In the genomic region with DNA sequence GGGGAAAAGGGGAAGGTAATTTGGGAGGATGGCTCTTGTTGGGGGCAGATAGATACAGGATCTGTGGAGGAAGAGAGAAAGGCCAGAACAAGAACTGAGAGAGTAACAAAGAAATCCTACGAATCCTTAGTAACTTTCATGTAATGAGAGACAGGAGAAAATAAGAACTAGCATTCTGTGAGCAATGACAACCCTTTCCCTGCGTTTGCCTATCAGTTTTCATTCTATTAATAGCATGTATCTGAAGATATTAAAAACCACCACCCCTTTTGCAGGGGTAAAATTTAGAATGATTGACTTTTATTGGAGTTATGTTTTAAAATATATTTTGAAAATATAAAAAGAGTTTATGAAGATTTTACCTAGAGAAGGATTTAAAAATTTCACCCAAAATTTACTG, we compare ENCODE assay signal across 19 cellular contexts.
"Had no signal": no experiment of that assay in that cellular context is flagged by ENCODE, and none has a peak within 500 bp of the region (broad histone marks: within the 10 kb centered on the region; RNA-seq: fewer than 3 reads in every experiment).

No MANE protein-coding gene starts in this region.

- ATAC-seq: esophagus mucosa; left colon; naive thymus-derived CD4-positive, alpha-beta T cell; right cardiac atrium; stimulated activated effector memory CD8-positive, alpha-beta T cell treated with anti-CD3 and anti-CD28 coated beads, Interleukin-12 subunit alpha, Interleukin-12 subunit beta, amount 100 ng/mL, for 72 hours had no signal

- H3K4me3 ChIP-seq: dorsolateral prefrontal cortex, stomach, thoracic aorta, transverse colon had no signal

- H3K27me3 ChIP-seq: dorsolateral prefrontal cortex, neutrophil, stomach, transverse colon had no signal

- H3K27ac ChIP-seq: dorsolateral prefrontal cortex, neutrophil, stomach, thoracic aorta, transverse colon had no signal

- H3K36me3 ChIP-seq: neutrophil, stomach, thoracic aorta, transverse colon had no signal

- H3K36me3 Mint-ChIP-seq: stimulated activated effector memory CD8-positive, alpha-beta T cell treated with anti-CD3 and anti-CD28 coated beads, Interleukin-12 subunit alpha, Interleukin-12 subunit beta, amount 100 ng/mL, for 72 hours had no signal

- H3K4me3 Mint-ChIP-seq: nephron progenitor cell; stimulated activated effector memory CD8-positive, alpha-beta T cell treated with anti-CD3 and anti-CD28 coated beads, Interleukin-12 subunit alpha, Interleukin-12 subunit beta, amount 100 ng/mL, for 72 hours had no signal

- H3K4me1 ChIP-seq: transverse colon had no signal

- H3K9me3 ChIP-seq: neutrophil, stomach, thoracic aorta, transverse colon had no signal

- H3K27ac Mint-ChIP-seq: nephron progenitor cell; stimulated activated effector memory CD8-positive, alpha-beta T cell treated with anti-CD3 and anti-CD28 coated beads, Interleukin-12 subunit alpha, Interleukin-12 subunit beta, amount 100 ng/mL, for 72 hours had no signal

- DNase-seq: central memory CD4-positive, alpha-beta T cell; cortex of kidney; dorsolateral prefrontal cortex; effector CD8-positive, alpha-beta T cell; left colon; mesendoderm; naive thymus-derived CD4-positive, alpha-beta T cell; nephron progenitor cell; posterior cingulate gyrus; right cardiac atrium; stimulated activated CD4-positive, alpha-beta T cell treated with anti-CD3 and anti-CD28 coated beads, Interleukin-4, amount 100 ng/mL, for 1 hour; stimulated activated CD8-positive, alpha-beta memory T cell treated with anti-CD3 and anti-CD28 coated beads, Interleukin-4, amount 100 ng/mL, for 48 hours; stomach; substantia nigra; transverse colon had no signal

- H3K4me1 Mint-ChIP-seq: nephron progenitor cell had no signal

- H3K27me3 Mint-ChIP-seq: naive thymus-derived CD4-positive, alpha-beta T cell had no signal
